ENCODE assay signal across 27 cellular contexts in the genomic region with DNA sequence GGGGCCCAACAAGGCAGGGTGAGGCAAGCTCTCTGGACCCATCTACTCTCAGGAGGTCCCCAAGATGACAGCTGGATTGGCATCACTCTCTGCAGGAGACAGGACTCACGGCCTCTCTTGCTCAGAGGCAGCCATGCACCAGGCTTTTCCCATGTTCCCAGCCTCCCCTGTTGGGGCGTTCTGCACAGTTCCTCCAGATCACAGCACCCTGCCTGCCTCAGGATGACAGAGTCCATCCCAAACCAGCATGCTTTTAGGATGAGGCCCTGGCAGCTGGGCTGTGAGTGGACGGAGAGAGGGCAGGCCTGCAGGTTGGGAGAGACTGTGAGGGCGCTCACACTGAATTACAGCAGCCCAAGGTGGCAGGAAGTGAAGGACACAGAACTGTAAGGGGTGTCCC.
"Had no signal": no experiment of that assay in that cellular context is flagged by ENCODE, and none has a peak within 500 bp of the region (broad histone marks: within the 10 kb centered on the region; RNA-seq: fewer than 3 reads in every experiment).

No MANE protein-coding gene starts in this region.

- H3K4me1 ChIP-seq: adrenal gland, body of pancreas, colonic mucosa, gastrocnemius medialis, sigmoid colon, stomach, upper lobe of left lung had no signal

- DNase-seq: activated CD4-positive, alpha-beta memory T cell treated with anti-CD3 and anti-CD28 coated beads for 36 hours; activated CD4-positive, alpha-beta T cell treated with anti-CD3 and anti-CD28 coated beads, Interleukin-2, amount 10 ng/mL, durations not matched to agents 24 days and 14 days; activated CD4-positive, CD25-positive, alpha-beta regulatory T cell treated with anti-CD3 and anti-CD28 coated beads, Interleukin-2, amount 50 U/mL, for 72 hours; activated naive CD4-positive, alpha-beta T cell treated with anti-CD3 and anti-CD28 coated beads for 36 hours; activated naive CD8-positive, alpha-beta T cell treated with anti-CD3 and anti-CD28 coated beads for 36 hours; activated T-cell treated with anti-CD3 and anti-CD28 coated beads, Interleukin-2, amount 50 U/mL, for 48 hours; adrenal gland; body of pancreas; colonic mucosa; effector CD8-positive, alpha-beta T cell; erythroblast; gastrocnemius medialis; glutamatergic neuron; islet precursor cell; left cardiac atrium; left ventricle myocardium superior; sigmoid colon; small intestine; stimulated activated CD4-positive, alpha-beta T cell treated with anti-CD3 and anti-CD28 coated beads, Interleukin-1b, Interleukin-23, amount 100 ng/mL, for 48 hours; stimulated activated CD4-positive, alpha-beta T cell treated with anti-CD3 and anti-CD28 coated beads, Interleukin-4, amount 100 ng/mL, for 4 hours; stimulated activated CD8-positive, alpha-beta memory T cell treated with anti-CD3 and anti-CD28 coated beads, Interleukin-4, amount 100 ng/mL, for 48 hours; stimulated activated naive B cell treated with anti-CD40 and anti-IgM and Interleukin-4, amounts not matched to agents 10 μg/mL and 1 μg/mL and 100 μg/mL, for 72 hours; stomach; T-helper 2 cell; thyroid gland; upper lobe of left lung had no signal

- H3K9me3 ChIP-seq: adrenal gland, body of pancreas, colonic mucosa, gastrocnemius medialis, sigmoid colon, stomach, thyroid gland, upper lobe of left lung had no signal

- H3K27ac Mint-ChIP-seq: activated CD4-positive, alpha-beta memory T cell treated with anti-CD3 and anti-CD28 coated beads for 36 hours; activated CD4-positive, alpha-beta T cell treated with anti-CD3 and anti-CD28 coated beads, Interleukin-2, amount 10 ng/mL, durations not matched to agents 24 days and 14 days; activated naive CD4-positive, alpha-beta T cell treated with anti-CD3 and anti-CD28 coated beads for 36 hours; activated naive CD8-positive, alpha-beta T cell treated with anti-CD3 and anti-CD28 coated beads for 36 hours; stimulated activated naive B cell treated with anti-CD40 and anti-IgM and Interleukin-4, amounts not matched to agents 10 μg/mL and 1 μg/mL and 100 μg/mL, for 72 hours had no signal

- H3K4me3 Mint-ChIP-seq: activated CD4-positive, alpha-beta memory T cell treated with anti-CD3 and anti-CD28 coated beads for 36 hours; activated CD4-positive, alpha-beta T cell treated with anti-CD3 and anti-CD28 coated beads, Interleukin-2, amount 10 ng/mL, durations not matched to agents 24 days and 14 days; activated naive CD4-positive, alpha-beta T cell treated with anti-CD3 and anti-CD28 coated beads for 36 hours; activated naive CD8-positive, alpha-beta T cell treated with anti-CD3 and anti-CD28 coated beads for 36 hours; stimulated activated naive B cell treated with anti-CD40 and anti-IgM and Interleukin-4, amounts not matched to agents 10 μg/mL and 1 μg/mL and 100 μg/mL, for 72 hours had no signal

- H3K36me3 ChIP-seq: adrenal gland, colonic mucosa, gastrocnemius medialis, sigmoid colon, stomach, thyroid gland, upper lobe of left lung had no signal

- H3K4me1 Mint-ChIP-seq: activated CD4-positive, alpha-beta T cell treated with anti-CD3 and anti-CD28 coated beads, Interleukin-2, amount 10 ng/mL, durations not matched to agents 24 days and 14 days; activated naive CD8-positive, alpha-beta T cell treated with anti-CD3 and anti-CD28 coated beads for 36 hours had no signal

- H3K36me3 Mint-ChIP-seq: activated CD4-positive, alpha-beta memory T cell treated with anti-CD3 and anti-CD28 coated beads for 36 hours; activated naive CD8-positive, alpha-beta T cell treated with anti-CD3 and anti-CD28 coated beads for 36 hours; stimulated activated naive B cell treated with anti-CD40 and anti-IgM and Interleukin-4, amounts not matched to agents 10 μg/mL and 1 μg/mL and 100 μg/mL, for 72 hours had no signal

- H3K27me3 ChIP-seq: adrenal gland, body of pancreas, colonic mucosa, thyroid gland, upper lobe of left lung had no signal

- H3K27me3 Mint-ChIP-seq: activated CD4-positive, alpha-beta memory T cell treated with anti-CD3 and anti-CD28 coated beads for 36 hours; activated naive CD8-positive, alpha-beta T cell treated with anti-CD3 and anti-CD28 coated beads for 36 hours had no signal

- H3K27ac ChIP-seq: adrenal gland, body of pancreas, colonic mucosa, gastrocnemius medialis, sigmoid colon, stomach, thyroid gland, upper lobe of left lung had no signal

- H3K4me3 ChIP-seq: adrenal gland, body of pancreas, colonic mucosa, gastrocnemius medialis, sigmoid colon, stomach, thyroid gland, upper lobe of left lung had no signal

- ATAC-seq: gastrocnemius medialis; left cardiac atrium; left ventricle myocardium superior; SK-N-SH treated with all-trans-retinoic acid at 6 μM for 48 hours; stimulated activated naive B cell treated with anti-CD40 and anti-IgM and Interleukin-4, amounts not matched to agents 10 μg/mL and 1 μg/mL and 100 μg/mL, for 72 hours had no signal
